Comparison of ENCODE assay signal across 19 cellular contexts in the genomic region with DNA sequence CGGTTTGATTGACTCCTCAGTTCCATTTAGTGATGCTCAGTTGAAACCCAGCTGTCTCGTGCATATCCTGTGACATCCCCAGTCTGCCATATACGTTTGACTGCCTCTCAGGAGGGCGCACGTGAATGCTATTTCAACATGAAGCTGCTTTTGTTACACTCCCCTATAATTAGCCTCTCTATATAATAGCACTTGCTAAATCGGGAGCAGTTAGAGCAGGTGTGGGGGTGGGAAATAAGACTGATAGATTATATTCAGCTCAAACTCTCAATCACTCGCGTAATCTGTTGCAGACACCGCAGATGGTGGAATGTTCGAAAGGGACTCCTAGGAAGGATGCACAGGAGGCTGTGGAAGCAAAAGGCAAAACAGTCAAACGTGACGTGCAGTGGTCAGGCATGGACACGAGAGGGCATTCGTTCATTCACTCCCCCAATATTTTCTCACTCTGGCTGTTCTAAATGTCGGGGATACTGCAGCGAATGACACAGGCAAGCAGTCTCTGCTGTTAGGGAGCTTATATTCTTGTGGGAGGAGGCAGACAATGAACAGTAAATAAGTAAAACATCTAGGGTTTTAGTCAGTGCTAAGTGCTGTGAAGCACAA. TPM values are rescaled to one million over a fixed set of nuclear protein-coding genes. Genes with fewer than 3 reads are reported as not detected.
DNase-seq lines count a peak whose midpoint lies in the region; TF ChIP-seq lines count a peak whose summit lies in the region.
"Had no signal": no experiment of that assay in that cellular context is flagged by ENCODE, and none has a peak within 500 bp of the region (broad histone marks: within the 10 kb centered on the region; RNA-seq: fewer than 3 reads in every experiment).

No MANE protein-coding gene starts in this region.

- DNase-seq in AG09319 (ENCODE audit: extremely low read depth, low read depth) (no peak), NCI-H1092 treated with DMSO at 0.1 percent for 48 hours (lab: John Stamatoyannopoulos, UW) (peak; percentile 75), NCI-H2227 (lab: John Stamatoyannopoulos, UW; ENCODE audit: unreplicated experiment) (peak; percentile 91), brain microvascular endothelial cell (no peak), NCI-H1048 (lab: John Stamatoyannopoulos, UW) (no peak), neural progenitor cell (ENCODE audit: low spot score) (no peak), GM13976 (ENCODE audit: low spot score) (no peak), SJCRH30 (no peak)
- DNase-seq: activated CD4-positive, alpha-beta memory T cell treated with anti-CD3 and anti-CD28 coated beads, Interleukin-2, amount 10 ng/mL, durations not matched to agents 7 days and 5 days; activated T-cell treated with anti-CD3 and anti-CD28 coated beads, Interleukin-2, amount 50 U/mL, for 48 hours; effector CD4-positive, alpha-beta T cell; kidney; mesenchymal stem cell; NCI-H226; PC-3; upper lobe of right lung had no signal

- H3K9me3 Mint-ChIP-seq in neural progenitor cell, result no peaks in the 10 kb centered on the region
- H3K9me3 Mint-ChIP-seq: activated CD4-positive, alpha-beta memory T cell treated with anti-CD3 and anti-CD28 coated beads, Interleukin-2, amount 10 ng/mL, durations not matched to agents 7 days and 5 days; stimulated activated naive CD8-positive, alpha-beta T cell treated with anti-CD3 and anti-CD28 coated beads, Interleukin-15, Interleukin-2, amounts not matched to agents 100 ng/mL and 50 ng/mL, for 24 hours had no signal

- H3K4me1 ChIP-seq in neural progenitor cell (no peaks in the 10 kb centered on the region), SJCRH30 (no peaks in the 10 kb centered on the region)
- H3K4me1 ChIP-seq: A549, upper lobe of right lung had no signal

- in situ Hi-C loops in brain microvascular endothelial cell (cut with HindIII; ENCODE audit: low pct_ligation_motif_present, low sequenced_read_pairs), result no loop called here
- in situ Hi-C loops in GM13976 (cut with MboI; ENCODE audit: low sequenced_read_pairs, unreplicated experiment), result no loop called here

- H3K27ac ChIP-seq in brain microvascular endothelial cell (no peak overlapping the region), neural progenitor cell (no peak overlapping the region), SJCRH30 (no peak overlapping the region)
- H3K27ac ChIP-seq: A549, upper lobe of right lung had no signal

- H3K4me1 Mint-ChIP-seq in neural progenitor cell, result no peaks in the 10 kb centered on the region
- H3K4me1 Mint-ChIP-seq: activated CD4-positive, alpha-beta memory T cell treated with anti-CD3 and anti-CD28 coated beads, Interleukin-2, amount 10 ng/mL, durations not matched to agents 7 days and 5 days had no signal

- no peaks in the 10 kb centered on the region for H4K20me1 ChIP-seq in neural progenitor cell (ENCODE audit: low read depth)

- H3K4me3 ChIP-seq in brain microvascular endothelial cell (ENCODE audit: low read depth, low read length) (no peak overlapping the region), neural progenitor cell (no peak overlapping the region), SJCRH30 (no peak overlapping the region)
- H3K4me3 ChIP-seq: A549, upper lobe of right lung had no signal

- no peaks in the 10 kb centered on the region for H3K79me2 ChIP-seq in neural progenitor cell (ENCODE audit: low read depth)

- H3K4me2 ChIP-seq in neural progenitor cell, result no peak overlapping the region
- H3K4me2 ChIP-seq: A549 had no signal

- H3K36me3 ChIP-seq in brain microvascular endothelial cell (replicated peaks) (no peaks in the 10 kb centered on the region), neural progenitor cell (no peaks in the 10 kb centered on the region), SJCRH30 (no peaks in the 10 kb centered on the region)
- H3K36me3 ChIP-seq: upper lobe of right lung had no signal

- H3K9ac ChIP-seq in neural progenitor cell, result no peak overlapping the region

- H3K27me3 Mint-ChIP-seq in neural progenitor cell (ENCODE audit: insufficient read depth, low read depth), result peaks cover 10% of the 10 kb centered on the region

- H3K27ac Mint-ChIP-seq in neural progenitor cell, result no peak overlapping the region
- H3K27ac Mint-ChIP-seq: activated CD4-positive, alpha-beta memory T cell treated with anti-CD3 and anti-CD28 coated beads, Interleukin-2, amount 10 ng/mL, durations not matched to agents 7 days and 5 days; stimulated activated naive CD8-positive, alpha-beta T cell treated with anti-CD3 and anti-CD28 coated beads, Interleukin-15, Interleukin-2, amounts not matched to agents 100 ng/mL and 50 ng/mL, for 24 hours had no signal

- H3K27me3 ChIP-seq in brain microvascular endothelial cell (replicated peaks) (no peaks in the 10 kb centered on the region), neural progenitor cell (peaks cover 2% of the 10 kb centered on the region), SJCRH30 (peaks cover 26% of the 10 kb centered on the region)

- H3K36me3 Mint-ChIP-seq in neural progenitor cell, result no peaks in the 10 kb centered on the region

- TF ChIP-seq CTCF in AG09319 (IDR thresholded peaks at IDR 0.05; ENCODE audit: low read depth, low read length) (peak; percentile 5), brain microvascular endothelial cell (IDR thresholded peaks at IDR 0.05; ENCODE audit: low read depth, low read length, missing control alignments) (peak; percentile 3), neural progenitor cell (IDR thresholded peaks at IDR 0.05) (no peak), GM13976 (IDR thresholded peaks at IDR 0.05; ENCODE audit: borderline replicate concordance, control extremely low read depth, extremely low read depth, insufficient read depth, missing control alignments) (no peak)

- H3F3A ChIP-seq in neural progenitor cell (ENCODE audit: low read depth), result no peaks in the 10 kb centered on the region

- no peak overlapping the region for H3K4me3 Mint-ChIP-seq in neural progenitor cell
- H3K4me3 Mint-ChIP-seq: activated CD4-positive, alpha-beta memory T cell treated with anti-CD3 and anti-CD28 coated beads, Interleukin-2, amount 10 ng/mL, durations not matched to agents 7 days and 5 days; stimulated activated naive CD8-positive, alpha-beta T cell treated with anti-CD3 and anti-CD28 coated beads, Interleukin-15, Interleukin-2, amounts not matched to agents 100 ng/mL and 50 ng/mL, for 24 hours had no signal

- H2AFZ ChIP-seq in neural progenitor cell (replicated peaks), result no peak overlapping the region

- no peaks in the 10 kb centered on the region for H3K9me3 ChIP-seq in neural progenitor cell (ENCODE audit: low read depth)
- no peaks in the 10 kb centered on the region for H3K9me3 ChIP-seq in SJCRH30 (replicated peaks)
- H3K9me3 ChIP-seq: A549, upper lobe of right lung had no signal

RNA-seq across cellular contexts. Expression of a gene that starts 29.8 kb away (rescaled TPM):
- total RNA-seq in neural progenitor cell (ENCODE audit: low replicate concordance), result 1.4 and 3.1 TPM in 2 replicates
- not detected in 2 replicates for total RNA-seq in SJCRH30 (2014; rRNA removed; shearing (Covaris generic))
- total RNA-seq: activated CD4-positive, alpha-beta memory T cell treated with anti-CD3 and anti-CD28 coated beads, Interleukin-2, amount 10 ng/mL, durations not matched to agents 7 days and 5 days; fibroblast of lung; kidney; PC-3; upper lobe of right lung had no signal

Comparison
In these comparisons a context has a peak if more than half of its experiments do, and no peak if none do; other contexts are left out.
1. DNase-seq: peak in NCI-H1092 treated with DMSO at 0.1 percent for 48 hours (single experiment) and NCI-H2227 (single experiment); none in AG09319 (single experiment), brain microvascular endothelial cell (single experiment), NCI-H1048 (single experiment), neural progenitor cell (single experiment), GM13976 (single experiment) and SJCRH30 (0 of 2).
2. CTCF ChIP-seq: peak in AG09319 (single experiment) and brain microvascular endothelial cell (single experiment); none in neural progenitor cell (single experiment) and GM13976 (single experiment).